9 cellular contexts compared by ENCODE assay signal in genomic region chr4:151259752-151260151, GRCh38. TPM values are rescaled to one million over a fixed set of nuclear protein-coding genes. Genes with fewer than 3 reads are reported as not detected.
"Had no signal": no experiment of that assay in that cellular context is flagged by ENCODE, and none has a peak within 500 bp of the region (broad histone marks: within the 10 kb centered on the region; RNA-seq: fewer than 3 reads in every experiment).

No MANE protein-coding gene starts in this region.

- FAIRE-seq: G401.6, GM12878, GM12891, GM12892, GM18507, GM19239 had no signal

- DNase-seq: GDM1, GF-D8 had no signal

- ATAC-seq: GM12878 had no signal

- H3K4me3 ChIP-seq: GM12878 had no signal

RNA-seq across cellular contexts. Expression of gene PRSS48, which starts 17.2 kb away (rescaled TPM):
- total RNA-seq: G401, GM12878 had no signal
- polyA plus RNA-seq: GM12878 had no signal
